ENCODE assay signal across 8 cellular contexts in the genomic region with DNA sequence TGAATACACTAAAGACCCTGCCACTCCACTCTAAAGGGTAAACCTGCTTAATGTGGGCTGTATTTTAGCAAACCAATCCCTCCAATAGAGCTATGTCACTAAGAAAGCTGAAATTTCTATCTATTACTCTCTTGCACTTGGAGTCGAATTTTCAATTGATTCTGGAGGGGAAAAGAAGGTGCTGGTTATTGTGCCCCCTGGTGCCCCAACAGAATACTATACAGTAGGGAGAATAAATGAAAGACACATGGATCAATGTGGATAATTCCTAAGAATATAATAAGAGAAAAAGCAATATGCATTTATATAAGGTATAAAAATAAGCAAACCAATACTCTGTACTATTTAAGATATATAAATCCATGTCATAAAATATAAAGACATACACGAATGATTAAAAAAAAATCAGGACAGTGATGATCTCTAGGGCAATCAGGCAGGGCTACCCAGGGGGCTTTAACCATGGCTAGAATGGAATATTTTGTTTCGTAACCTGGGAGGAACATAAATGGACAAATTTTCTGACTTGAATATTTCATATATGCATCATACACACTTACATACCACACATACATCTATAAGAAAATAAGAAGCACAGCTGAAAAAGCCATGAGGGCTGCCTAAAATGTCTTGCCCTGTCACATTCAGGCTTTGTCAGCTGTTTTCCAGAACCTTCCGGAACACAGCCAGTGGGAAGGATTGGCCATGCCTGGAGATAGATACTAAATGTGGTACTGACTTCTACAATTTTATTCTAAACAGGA. TPM values are rescaled to one million over a fixed set of nuclear protein-coding genes. Genes with fewer than 3 reads are reported as not detected.
DNase-seq lines count a peak whose midpoint lies in the region; FAIRE-seq and TF ChIP-seq lines count a peak whose summit lies in the region.

No MANE protein-coding gene starts in this region.

- no peak overlapping the region for H3K27ac Mint-ChIP-seq in endodermal cell
- H3K27ac Mint-ChIP-seq in activated T-helper 1 cell treated with anti-CD3 and anti-CD28 coated beads, Interleukin-12 subunit alpha, Interleukin-12 subunit beta, Interleukin-2, Interleukin-4 antibody, amounts not matched to agents 30 ng/mL and 10 ng/mL and 1 ng/mL, durations not matched to agents 14 hours and 24 hours and 36 hours, result no peak overlapping the region

- H3K27ac ChIP-seq in endodermal cell (ENCODE audit: low read depth, low read length) (no peak overlapping the region), parathyroid adenoma (no peak overlapping the region)

- no peaks in the 10 kb centered on the region for H3K79me2 ChIP-seq in parathyroid adenoma

- DNase-seq in ELR (ENCODE audit: low read depth), result peak; percentile 59
- DNase-seq in NCI-H146 treated with DMSO at 0.1 percent for 48 hours (lab: John Stamatoyannopoulos, UW; ENCODE audit: unreplicated experiment), result peak; percentile 14
- DNase-seq in endodermal cell, result no peak
- no peak for DNase-seq in activated T-helper 1 cell treated with anti-CD3 and anti-CD28 coated beads, Interleukin-12 subunit alpha, Interleukin-12 subunit beta, Interleukin-2, Interleukin-4 antibody, amounts not matched to agents 30 ng/mL and 10 ng/mL and 1 ng/mL, durations not matched to agents 14 hours and 24 hours and 36 hours (ENCODE audit: low spot score)
- no peak for DNase-seq in SKM-1 treated with dmso at 0.1 percent for 144 hours (lab: John Stamatoyannopoulos, UW; ENCODE audit: unreplicated experiment)
- no peak for DNase-seq in DMS153 treated with DMSO at 0.1 percent for 48 hours (lab: John Stamatoyannopoulos, UW; ENCODE audit: unreplicated experiment)

- peaks cover 7% of the 10 kb centered on the region for H3K36me3 Mint-ChIP-seq in endodermal cell (ENCODE audit: low read depth)
- H3K36me3 Mint-ChIP-seq in activated T-helper 1 cell treated with anti-CD3 and anti-CD28 coated beads, Interleukin-12 subunit alpha, Interleukin-12 subunit beta, Interleukin-2, Interleukin-4 antibody, amounts not matched to agents 30 ng/mL and 10 ng/mL and 1 ng/mL, durations not matched to agents 14 hours and 24 hours and 36 hours (ENCODE audit: low read depth), result no peaks in the 10 kb centered on the region

- H3K27me3 ChIP-seq in endodermal cell (ENCODE audit: control insufficient read depth, insufficient read depth, low read length, poor library complexity, severe bottlenecking), result no peaks in the 10 kb centered on the region
- no peaks in the 10 kb centered on the region for H3K27me3 ChIP-seq in parathyroid adenoma (ENCODE audit: control insufficient read depth, insufficient read depth, low read length)

- no peaks in the 10 kb centered on the region for H3K36me3 ChIP-seq in endodermal cell (ENCODE audit: control insufficient read depth, insufficient read depth, low read length)
- no peaks in the 10 kb centered on the region for H3K36me3 ChIP-seq in parathyroid adenoma (ENCODE audit: control insufficient read depth, insufficient read depth, low read length)

- H3K4me1 Mint-ChIP-seq in endodermal cell, result peaks cover 9% of the 10 kb centered on the region
- H3K4me1 Mint-ChIP-seq in activated T-helper 1 cell treated with anti-CD3 and anti-CD28 coated beads, Interleukin-12 subunit alpha, Interleukin-12 subunit beta, Interleukin-2, Interleukin-4 antibody, amounts not matched to agents 30 ng/mL and 10 ng/mL and 1 ng/mL, durations not matched to agents 14 hours and 24 hours and 36 hours (ENCODE audit: low read depth), result peaks cover 8% of the 10 kb centered on the region

- H3K4me1 ChIP-seq in endodermal cell (ENCODE audit: control insufficient read depth, insufficient read depth, low read length) (no peaks in the 10 kb centered on the region), parathyroid adenoma (peaks cover 1% of the 10 kb centered on the region)

- TF ChIP-seq CTCF in endodermal cell (conservative IDR thresholded peaks at IDR 0.05), result peak; percentile 80
- TF ChIP-seq CTCF in parathyroid adenoma (IDR thresholded peaks at IDR 0.05), result peak; percentile 50

- 86% methylated on average over 4 of the region's 4 CpGs; no CpG with 5 or more reads in 1 of the 2 experiments for WGBS in endodermal cell (ENCODE audit: insufficient coverage in 1 of 2, insufficient read length in 1 of 2), 2 experiments

- intact Hi-C loops in activated T-helper 1 cell treated with anti-CD3 and anti-CD28 coated beads, Interleukin-12 subunit alpha, Interleukin-12 subunit beta, Interleukin-2, Interleukin-4 antibody, amounts not matched to agents 30 ng/mL and 10 ng/mL and 1 ng/mL, durations not matched to agents 14 hours and 24 hours and 36 hours (cut with micrococcal nuclease), result loop anchor here (1.0 kb wide), 2 partner anchors 860 to 873 kb away; no protein-coding TSS in a partner anchor

- H3K9ac ChIP-seq in endodermal cell (ENCODE audit: extremely low read depth, low read length, poor library complexity, severe bottlenecking) (no peak overlapping the region), parathyroid adenoma (no peak overlapping the region)

- H3K27me3 Mint-ChIP-seq in endodermal cell (ENCODE audit: insufficient read depth), result no peaks in the 10 kb centered on the region
- H3K27me3 Mint-ChIP-seq in activated T-helper 1 cell treated with anti-CD3 and anti-CD28 coated beads, Interleukin-12 subunit alpha, Interleukin-12 subunit beta, Interleukin-2, Interleukin-4 antibody, amounts not matched to agents 30 ng/mL and 10 ng/mL and 1 ng/mL, durations not matched to agents 14 hours and 24 hours and 36 hours (ENCODE audit: insufficient read depth), result peaks cover 5% of the 10 kb centered on the region

- peak; percentile 46 for FAIRE-seq in A204.1 (lab: Jason Lieb, UNC)

- no peak overlapping the region for H3K4me2 ChIP-seq in parathyroid adenoma (ENCODE audit: low read length)

- no peaks in the 10 kb centered on the region for H3K9me3 ChIP-seq in endodermal cell (ENCODE audit: control insufficient read depth, low read length)
- no peaks in the 10 kb centered on the region for H3K9me3 ChIP-seq in parathyroid adenoma (ENCODE audit: control insufficient read depth, low read length)

- no peak overlapping the region for H2AFZ ChIP-seq in parathyroid adenoma

- no peak overlapping the region for H3K4me3 Mint-ChIP-seq in endodermal cell
- no peak overlapping the region for H3K4me3 Mint-ChIP-seq in activated T-helper 1 cell treated with anti-CD3 and anti-CD28 coated beads, Interleukin-12 subunit alpha, Interleukin-12 subunit beta, Interleukin-2, Interleukin-4 antibody, amounts not matched to agents 30 ng/mL and 10 ng/mL and 1 ng/mL, durations not matched to agents 14 hours and 24 hours and 36 hours

- peaks cover 3% of the 10 kb centered on the region for H3K9me3 Mint-ChIP-seq in endodermal cell
- no peaks in the 10 kb centered on the region for H3K9me3 Mint-ChIP-seq in activated T-helper 1 cell treated with anti-CD3 and anti-CD28 coated beads, Interleukin-12 subunit alpha, Interleukin-12 subunit beta, Interleukin-2, Interleukin-4 antibody, amounts not matched to agents 30 ng/mL and 10 ng/mL and 1 ng/mL, durations not matched to agents 14 hours and 24 hours and 36 hours

- H3K4me3 ChIP-seq in endodermal cell (ENCODE audit: low read length) (no peak overlapping the region), parathyroid adenoma (ENCODE audit: low read depth, low read length) (no peak overlapping the region)

RNA-seq across cellular contexts. Expression of gene EFCAB11, which starts 54.4 kb away (rescaled TPM):
- 10 to 100 TPM; 23.8 to 47.6 TPM for total RNA-seq in endodermal cell
- 18.2 TPM for polyA plus RNA-seq in endodermal cell (2013, experiment 1 of 2)
- polyA plus RNA-seq in endodermal cell (2013, experiment 2 of 2), result 17.8 TPM
- 6.0 and 8.2 TPM in 2 replicates for total RNA-seq in activated T-helper 1 cell treated with anti-CD3 and anti-CD28 coated beads, Interleukin-12 subunit alpha, Interleukin-12 subunit beta, Interleukin-2, Interleukin-4 antibody, amounts not matched to agents 30 ng/mL and 10 ng/mL and 1 ng/mL, durations not matched to agents 14 hours and 24 hours and 36 hours

RNA-seq across cellular contexts. Expression of gene TDP1, which starts 55.6 kb away (rescaled TPM):
- total RNA-seq in endodermal cell, result 10 to 100 TPM; 51.4 to 69.2 TPM
- polyA plus RNA-seq in endodermal cell (2013, experiment 1 of 2), result 40.8 TPM
- 41.2 TPM for polyA plus RNA-seq in endodermal cell (2013, experiment 2 of 2)
- total RNA-seq in activated T-helper 1 cell treated with anti-CD3 and anti-CD28 coated beads, Interleukin-12 subunit alpha, Interleukin-12 subunit beta, Interleukin-2, Interleukin-4 antibody, amounts not matched to agents 30 ng/mL and 10 ng/mL and 1 ng/mL, durations not matched to agents 14 hours and 24 hours and 36 hours, result 78.5 and 84.2 TPM in 2 replicates

Comparison
In these comparisons a context has a peak if more than half of its experiments do, and no peak if none do; other contexts are left out.
1. DNase-seq: peak in ELR (single experiment) and NCI-H146 treated with DMSO at 0.1 percent for 48 hours (single experiment); none in endodermal cell (single experiment), activated T-helper 1 cell treated with anti-CD3 and anti-CD28 coated beads, Interleukin-12 subunit alpha, Interleukin-12 subunit beta, Interleukin-2, Interleukin-4 antibody, amounts not matched to agents 30 ng/mL and 10 ng/mL and 1 ng/mL, durations not matched to agents 14 hours and 24 hours and 36 hours (single experiment), SKM-1 treated with dmso at 0.1 percent for 144 hours (single experiment) and DMS153 treated with DMSO at 0.1 percent for 48 hours (single experiment).